2 cellular contexts compared by ENCODE assay signal in the genomic region with DNA sequence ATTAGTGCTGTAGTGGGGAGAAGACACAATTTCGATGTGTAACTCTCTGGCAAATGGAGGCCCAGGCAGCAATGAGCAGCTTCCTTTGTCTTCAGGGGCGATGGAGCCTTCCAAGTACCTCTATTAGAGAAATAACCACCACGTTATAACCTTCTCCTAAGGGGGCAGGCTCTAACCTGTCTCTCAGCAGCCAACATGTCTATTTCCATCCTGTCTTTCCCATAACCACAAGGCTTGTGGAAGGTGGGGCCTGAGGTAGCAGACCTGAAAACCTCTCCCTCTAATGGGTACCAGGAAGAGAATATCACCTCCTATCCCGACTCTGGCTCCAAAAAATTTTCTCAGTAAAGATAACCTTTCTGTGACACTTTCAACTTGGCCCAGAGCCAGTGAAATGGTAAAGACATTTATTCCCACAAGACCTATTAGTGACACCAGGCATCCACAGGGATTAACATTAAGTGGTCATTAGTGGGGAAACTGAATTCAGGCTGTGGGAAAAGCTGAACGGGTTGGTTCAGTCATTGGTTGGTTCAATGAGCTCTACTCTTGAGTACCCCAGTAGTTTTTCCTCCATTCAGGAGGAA.
TF ChIP-seq lines count a peak whose summit lies in the region.

No MANE protein-coding gene starts in this region.

TF ChIP-seq in HepG2, 621 proteins besides CTCF, POLR2A, EP300 and RAD21:
- TF ChIP-seq POLR2G (IDR thresholded peaks at IDR 0.05; ENCODE audit: low read depth, low read length) (0 out of 2 replicates have a peak, but pooled peaks have one; percentile 36), ZNF10 (CRISPR knock-in tag; IDR thresholded peaks at IDR 0.05; ENCODE audit: borderline replicate concordance, low read depth) (no peak), RBM22 (optimal IDR thresholded peaks at IDR 0.05; ENCODE audit: low read length) (peak; percentile 25), ATF1 (CRISPR knock-in tag; IDR thresholded peaks at IDR 0.05) (no peak), ZNF790 (CRISPR knock-in tag; IDR thresholded peaks at IDR 0.05; ENCODE audit: borderline replicate concordance) (no peak), PPARG (CRISPR knock-in tag; conservative IDR thresholded peaks at IDR 0.05) (no peak)
- TF ChIP-seq, protein P1, sequence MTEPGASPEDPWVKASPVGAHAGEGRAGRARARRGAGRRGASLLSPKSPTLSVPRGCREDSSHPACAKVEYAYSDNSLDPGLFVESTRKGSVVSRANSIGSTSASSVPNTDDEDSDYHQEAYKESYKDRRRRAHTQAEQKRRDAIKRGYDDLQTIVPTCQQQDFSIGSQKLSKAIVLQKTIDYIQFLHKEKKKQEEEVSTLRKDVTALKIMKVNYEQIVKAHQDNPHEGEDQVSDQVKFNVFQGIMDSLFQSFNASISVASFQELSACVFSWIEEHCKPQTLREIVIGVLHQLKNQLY (CRISPR knock-in tag; IDR thresholded peaks at IDR 0.05): no peak

TF ChIP-seq in HEK293, 187 proteins besides CTCF, POLR2A, EP300 and RAD21:
- no peak for TF ChIP-seq SP7 (tag by site-specific recombination; IDR thresholded peaks at IDR 0.05)
- no peak for TF ChIP-seq KLF10 (tag by site-specific recombination; IDR thresholded peaks at IDR 0.05)
- peak; percentile 65 for TF ChIP-seq ZBTB6 (tag by site-specific recombination; IDR thresholded peaks at IDR 0.05)
- TF ChIP-seq ZNF239 (tag by site-specific recombination; IDR thresholded peaks at IDR 0.05): no peak
- TF ChIP-seq KLF7 (tag by site-specific recombination; IDR thresholded peaks at IDR 0.05; ENCODE audit: borderline replicate concordance): no peak
